Comparison of ENCODE assay signal across 25 cellular contexts in genomic region chr19:29764322-29764721, GRCh38. TPM values are rescaled to one million over a fixed set of nuclear protein-coding genes. Genes with fewer than 3 reads are reported as not detected.
DNase-seq lines count a peak whose midpoint lies in the region; ATAC-seq, FAIRE-seq and TF ChIP-seq lines count a peak whose summit lies in the region.
"Had no signal": no experiment of that assay in that cellular context is flagged by ENCODE, and none has a peak within 500 bp of the region (broad histone marks: within the 10 kb centered on the region; RNA-seq: fewer than 3 reads in every experiment).

No MANE protein-coding gene starts in this region.

- POLR2A ChIA-PET in HepG2 (lab: Yijun Ruan, JAX) (no interaction called here), H1 (lab: Charles Lee; ENCODE audit: partially characterized antibody) (no interaction called here), GM10248 (lab: Yijun Ruan, JAX) (no interaction called here)

- H3K4me3 Mint-ChIP-seq in endothelial cell (ENCODE audit: unreplicated experiment): no peak overlapping the region
- H3K4me3 Mint-ChIP-seq: CD14-positive monocyte; CD4-positive, alpha-beta T cell; CD8-positive, alpha-beta memory T cell; GM23338; HFFc6 had no signal

- ATAC-seq in HepG2 (no peak), right lobe of liver (no peak), HG02885 (IDR thresholded peaks at IDR 0.05; ENCODE audit: poor library complexity, unreplicated experiment) (no peak)
- ATAC-seq: GM23338 had no signal

- H2AK5ac ChIP-seq in H1 (ENCODE audit: low read depth, low read length): no peak overlapping the region

- H3K36me3 ChIP-seq in HepG2 (replicated peaks in 1 of 2; ENCODE audit: control insufficient read depth in 1 of 2, insufficient read depth in 2 of 2, low read length in 2 of 2): no peaks in the 10 kb centered on the region
- H3K36me3 ChIP-seq in right lobe of liver: no peaks in the 10 kb centered on the region
- no peaks in the 10 kb centered on the region for H3K36me3 ChIP-seq in H1 (ENCODE audit: control insufficient read depth in 2 of 4, insufficient read depth in 4 of 4, low read length in 3 of 4)
- H3K36me3 ChIP-seq: BE2C; BLaER1 treated with 17β-estradiol and CSF1 and Interleukin-3, amounts not matched to agents 10 nM and 100 nM; HAP-1 had no signal

- H3K23me2 ChIP-seq in H1 (ENCODE audit: low read depth, low read length): no peaks in the 10 kb centered on the region

- FAIRE-seq in HepG2 (lab: Jason Lieb, UNC) (no peak), H1 (lab: Jason Lieb, UNC) (no peak)
- FAIRE-seq: A204.1, GM19239, H54 had no signal

- H2BK20ac ChIP-seq in H1 (ENCODE audit: low read length): no peak overlapping the region

- no peak overlapping the region for H3K56ac ChIP-seq in H1 (replicated peaks; ENCODE audit: insufficient read length, low read depth, low read length)

- H3K9ac ChIP-seq in HepG2 (ENCODE audit: insufficient read depth, low read depth, low read length) (no peak overlapping the region), H1 (replicated peaks in 1 of 4; ENCODE audit: extremely low read depth in 1 of 4, low read depth in 3 of 4, low read length in 3 of 4) (no peak overlapping the region)
- H3K9ac ChIP-seq: BLaER1 treated with 17β-estradiol and CSF1 and Interleukin-3, amounts not matched to agents 10 nM and 100 nM had no signal

- H3K4ac ChIP-seq in H1 (replicated peaks; ENCODE audit: insufficient read length, low read depth, low read length): no peak overlapping the region

- no peak overlapping the region for H2BK120ac ChIP-seq in H1 (replicated peaks; ENCODE audit: low read depth, low read length)

- no peaks in the 10 kb centered on the region for H3K79me1 ChIP-seq in H1 (ENCODE audit: low read depth, low read length)

- H2BK15ac ChIP-seq in H1 (ENCODE audit: low read length): no peak overlapping the region

- H3K14ac ChIP-seq in H1 (ENCODE audit: insufficient read length): no peak overlapping the region

- H3K4me3 ChIP-seq in HepG2 (replicated peaks in 1 of 3; ENCODE audit: insufficient read depth in 1 of 3, low read depth in 2 of 3, low read length in 3 of 3) (no peak overlapping the region), right lobe of liver (no peak overlapping the region), H1 (ENCODE audit: extremely low read depth in 1 of 4, insufficient read depth in 2 of 4, low read depth in 3 of 4, low read length in 4 of 4) (no peak overlapping the region)
- H3K4me3 ChIP-seq: BLaER1 treated with 17β-estradiol and CSF1 and Interleukin-3, amounts not matched to agents 10 nM and 100 nM; GM23338; HAP-1 had no signal

- H3K9me3 ChIP-seq in HepG2 (ENCODE audit: low read length): no peaks in the 10 kb centered on the region
- H3K9me3 ChIP-seq in right lobe of liver: no peaks in the 10 kb centered on the region
- no peaks in the 10 kb centered on the region for H3K9me3 ChIP-seq in H1 (ENCODE audit: insufficient read depth in 2 of 2, low read depth in 1 of 2, low read length in 1 of 2)
- H3K9me3 ChIP-seq: BE2C; BLaER1 treated with 17β-estradiol and CSF1 and Interleukin-3, amounts not matched to agents 10 nM and 100 nM; HAP-1 had no signal

- no peak overlapping the region for H3K23ac ChIP-seq in H1 (ENCODE audit: insufficient read length)

- no peaks in the 10 kb centered on the region for H4K20me1 ChIP-seq in HepG2 (ENCODE audit: insufficient read depth, low read length)
- H4K20me1 ChIP-seq in H1 (replicated peaks in 1 of 2; ENCODE audit: control insufficient read depth in 1 of 2, insufficient read depth in 2 of 2, low read length in 2 of 2): no peaks in the 10 kb centered on the region
- H4K20me1 ChIP-seq: BLaER1 treated with 17β-estradiol and CSF1 and Interleukin-3, amounts not matched to agents 10 nM and 100 nM had no signal

- no peaks in the 10 kb centered on the region for H3K4me1 ChIP-seq in HepG2 (ENCODE audit: insufficient read depth, low read length)
- no peaks in the 10 kb centered on the region for H3K4me1 ChIP-seq in right lobe of liver
- no peaks in the 10 kb centered on the region for H3K4me1 ChIP-seq in H1 (replicated peaks in 1 of 4; ENCODE audit: control insufficient read depth in 3 of 4, insufficient read depth in 4 of 4, low read length in 3 of 4)
- H3K4me1 ChIP-seq: BE2C had no signal

- TF ChIP-seq EP300 in HepG2 (IDR thresholded peaks at IDR 0.05; ENCODE audit: low read depth in 2 of 2, low read length in 2 of 2) (no peak), HepG2 (CRISPR knock-in tag; IDR thresholded peaks at IDR 0.05; ENCODE audit: borderline replicate concordance) (no peak), H1 (IDR thresholded peaks at IDR 0.05; ENCODE audit: borderline replicate concordance in 1 of 2, low read depth in 2 of 2, low read length in 2 of 2) (no peak)

- H2AFZ ChIP-seq in HepG2 (ENCODE audit: low read length): no peak overlapping the region
- H2AFZ ChIP-seq in H1 (ENCODE audit: low read length): no peak overlapping the region
- H2AFZ ChIP-seq: GM23338 had no signal

- TF ChIP-seq POLR2A in HepG2 (IDR thresholded peaks at IDR 0.05; ENCODE audit: insufficient read depth in 1 of 2, low read depth in 2 of 2, low read length in 2 of 2) (no peak), right lobe of liver (IDR thresholded peaks at IDR 0.05) (no peak), H1 (IDR thresholded peaks at IDR 0.05; ENCODE audit: control extremely low read depth in 1 of 2, low read depth in 2 of 2, low read length in 2 of 2) (no peak)

- peak overlapping the region; percentile 35; the same call in 1 of the 2 replicates for H4K8ac ChIP-seq in H1 (ENCODE audit: extremely low read depth, insufficient read depth, low read length)

- no peak overlapping the region for H4K5ac ChIP-seq in H1 (ENCODE audit: insufficient read length, low read depth, low read length)

- in situ Hi-C loops in HepG2 (cut with HindIII; ENCODE audit: extremely low pct_ligation_motif_present, low pct_unique_long_range_greater_than_20kb): loop anchor here (5.0 kb wide), 1 partner anchor 108 kb away; no protein-coding TSS in a partner anchor

- TF ChIP-seq RAD21 in HepG2 (CRISPR knock-in tag; IDR thresholded peaks at IDR 0.05) (no peak), H1 (IDR thresholded peaks at IDR 0.05 in 1 of 2, conservative IDR thresholded peaks at IDR 0.05 in 1 of 2; ENCODE audit: low read depth in 2 of 2, low read length in 2 of 2) (no peak)

- H3K9me3 Mint-ChIP-seq in endothelial cell (ENCODE audit: unreplicated experiment): no peaks in the 10 kb centered on the region
- H3K9me3 Mint-ChIP-seq: CD4-positive, alpha-beta T cell; CD8-positive, alpha-beta memory T cell; GM23338; HFFc6 had no signal

- no peaks in the 10 kb centered on the region for H3K79me2 ChIP-seq in HepG2 (ENCODE audit: insufficient read depth, low read length)
- no peaks in the 10 kb centered on the region for H3K79me2 ChIP-seq in H1 (ENCODE audit: control insufficient read depth in 1 of 2, insufficient read depth in 2 of 2, low read length in 2 of 2)

- H4K91ac ChIP-seq in H1 (replicated peaks; ENCODE audit: insufficient read length, low read length): no peak overlapping the region

- peaks cover 0 to 27% of the 10 kb centered on the region in 2 experiments; a peak in 3 of 5 replicates for H3K27me3 ChIP-seq in HepG2 (ENCODE audit: control insufficient read depth in 1 of 2, insufficient read depth in 2 of 2, low read length in 2 of 2)
- H3K27me3 ChIP-seq in right lobe of liver: no peaks in the 10 kb centered on the region
- no peaks in the 10 kb centered on the region; a peak in 1 of 7 replicates for H3K27me3 ChIP-seq in H1 (replicated peaks in 1 of 4; ENCODE audit: control insufficient read depth in 3 of 4, extremely low read depth in 1 of 4, insufficient read depth in 3 of 4, low read length in 3 of 4)
- H3K27me3 ChIP-seq: BE2C; BLaER1 treated with 17β-estradiol and CSF1 and Interleukin-3, amounts not matched to agents 10 nM and 100 nM had no signal

- no peaks in the 10 kb centered on the region for H3K4me1 Mint-ChIP-seq in endothelial cell (ENCODE audit: unreplicated experiment)

- H3K36me3 Mint-ChIP-seq in endothelial cell (ENCODE audit: low read depth, unreplicated experiment): no peaks in the 10 kb centered on the region
- H3K36me3 Mint-ChIP-seq: CD14-positive monocyte; CD8-positive, alpha-beta memory T cell had no signal

- H2BK5ac ChIP-seq in H1 (ENCODE audit: low read depth, low read length): no peak overlapping the region

- no peak overlapping the region for H3K18ac ChIP-seq in H1 (ENCODE audit: extremely low read depth, low read length)

- TF ChIP-seq CTCF in HepG2 (CRISPR knock-in tag; IDR thresholded peaks at IDR 0.05) (no peak), right lobe of liver (IDR thresholded peaks at IDR 0.05) (no peak), H1 (IDR thresholded peaks at IDR 0.05; ENCODE audit: control extremely low read depth in 1 of 3, insufficient read depth in 1 of 3, low read depth in 1 of 3, low read length in 3 of 3) (no peak), endothelial cell (IDR thresholded peaks at IDR 0.05; ENCODE audit: unreplicated experiment) (no peak), GM10248 (IDR thresholded peaks at IDR 0.05; ENCODE audit: control extremely low read depth, extremely low read depth, low read depth, missing control alignments) (no peak)

- H2BK12ac ChIP-seq in H1 (ENCODE audit: low read depth, low read length): no peak overlapping the region

- 39% methylated on average over 7 of the region's 9 CpGs for WGBS in HepG2 (ENCODE audit: low lambda C conversion rate)
- WGBS in right lobe of liver (ENCODE audit: insufficient coverage, low coverage, low lambda C conversion rate, missing lambda C conversion rate): 84% methylated on average over 6 of the region's 9 CpGs
- WGBS in H1 (ENCODE audit: extremely low coverage in 1 of 2, insufficient coverage in 1 of 2, insufficient read length in 1 of 2, insufficient replicate concordance in 2 of 2, low coverage in 1 of 2, low lambda C conversion rate in 2 of 2, missing lambda C conversion rate in 1 of 2), 2 experiments: 86% methylated on average over 9 of the region's 9 CpGs; no CpG with 5 or more reads in 1 of the 2 experiments

- BruUV-seq in HepG2 (replicated peaks; lab: Mats Ljungman, UMichigan): no TSS peak

- intact Hi-C loops in HepG2 (cut with micrococcal nuclease; ENCODE audit: unreplicated experiment) (no loop called here), right lobe of liver (cut with DNase I) (loop anchor here (10.0 kb wide), 1 partner anchor 110 kb away; no protein-coding TSS in a partner anchor)

- DNase-seq in DMS 273 (lab: John Stamatoyannopoulos, UW; ENCODE audit: unreplicated experiment) (peak; percentile 12), DMS 273 treated with DMSO at 0.1 percent for 48 hours (lab: John Stamatoyannopoulos, UW) (no peak), HepG2 (ENCODE audit: low spot score) (no peak), right lobe of liver (no peak), H1 (ENCODE audit: low read depth in 1 of 2, low spot score in 2 of 2) (no peak), endothelial cell (ENCODE audit: low spot score) (no peak), GM10248 (ENCODE audit: extremely low spot score) (no peak)
- DNase-seq: ACHN; AML-193; BE2C; CD4-positive, alpha-beta T cell; CD8-positive, alpha-beta memory T cell; DMS79; EL; GDM1; HFFc6 had no signal

- no peak overlapping the region for H3K27ac Mint-ChIP-seq in endothelial cell (ENCODE audit: unreplicated experiment)
- H3K27ac Mint-ChIP-seq: CD14-positive monocyte; CD4-positive, alpha-beta T cell; GM23338; HFFc6 had no signal

- H3K27ac ChIP-seq in HepG2 (ENCODE audit: extremely low read length, insufficient read depth, low read length) (no peak overlapping the region), right lobe of liver (no peak overlapping the region), H1 (ENCODE audit: low read depth, low read length) (no peak overlapping the region)
- H3K27ac ChIP-seq: 22Rv1; BLaER1 treated with 17β-estradiol and CSF1 and Interleukin-3, amounts not matched to agents 10 nM and 100 nM had no signal

- H3K4me2 ChIP-seq in HepG2 (ENCODE audit: low read depth, low read length) (no peak overlapping the region), H1 (ENCODE audit: insufficient read depth in 1 of 2, low read depth in 2 of 2, low read length in 2 of 2) (no peak overlapping the region)
- H3K4me2 ChIP-seq: BLaER1 treated with 17β-estradiol and CSF1 and Interleukin-3, amounts not matched to agents 10 nM and 100 nM; GM23338 had no signal

- H3K27me3 Mint-ChIP-seq in endothelial cell (ENCODE audit: unreplicated experiment): peaks cover 2% of the 10 kb centered on the region
- H3K27me3 Mint-ChIP-seq: CD4-positive, alpha-beta T cell had no signal

- CTCF ChIA-PET in HepG2 (lab: Yijun Ruan, JAX; ENCODE audit: low intra/inter-chr PET ratio, low total read pairs): no interaction called here
- CTCF ChIA-PET in H1 (lab: Charles Lee; ENCODE audit: partially characterized antibody): interaction anchor here (0.7 to 10.8 kb wide), 3 partner anchors 8 to 110 kb away, joined by 3 to 103 read pairs (median 6); no protein-coding TSS in a partner anchor
- CTCF ChIA-PET in GM10248 (lab: Yijun Ruan, JAX): no interaction called here

RNA-seq across cellular contexts. Expression of gene CCNE1, which starts 47.5 kb away (rescaled TPM):
- 46.9 and 50.6 TPM in 2 replicates for total RNA-seq in HepG2 (2016; rRNA removed; fragmentation: Illumina TruSeq; extraction: Trizol)
- total RNA-seq in HepG2 (2016; cell fraction: cytosol; rRNA removed; fragmentation: Illumina TruSeq; extraction: Trizol; ENCODE audit: low read depth): 38.2 and 42.8 TPM in 2 replicates
- 46.5 and 48.3 TPM in 2 replicates for total RNA-seq in HepG2 (2016; cell fraction: insoluble cytoplasmic fraction; rRNA removed; fragmentation: Illumina TruSeq; extraction: Trizol)
- total RNA-seq in HepG2 (2016; cell fraction: membrane; rRNA removed; fragmentation: Illumina TruSeq; extraction: Trizol): 68.3 and 74.7 TPM in 2 replicates
- total RNA-seq in HepG2 (2016; cell fraction: nucleus; rRNA removed; fragmentation: Illumina TruSeq; extraction: Trizol): 25.8 and 26.1 TPM in 2 replicates
- polyA plus RNA-seq in HepG2 (2011; rRNA removed): 12.4 and 16.0 TPM in 2 replicates
- 13.7 and 13.8 TPM in 2 replicates for polyA plus RNA-seq in HepG2 (2011; cell fraction: cytosol; rRNA removed)
- 12.6 and 14.9 TPM in 2 replicates for polyA plus RNA-seq in HepG2 (2011; cell fraction: nucleus; rRNA removed)
- 9.4 and 15.3 TPM in 2 replicates for polyA plus RNA-seq in HepG2 (2012)
- polyA plus RNA-seq in HepG2 (2016; cell fraction: cytosol; fragmentation: Illumina TruSeq; extraction: Trizol; ENCODE audit: low read depth): 41.9 and 55.0 TPM in 2 replicates
- 48.2 and 54.2 TPM in 2 replicates for polyA plus RNA-seq in HepG2 (2016; cell fraction: insoluble cytoplasmic fraction; fragmentation: Illumina TruSeq; extraction: Trizol; ENCODE audit: low read depth)
- 56.6 and 66.9 TPM in 2 replicates for polyA plus RNA-seq in HepG2 (2016; cell fraction: membrane; fragmentation: Illumina TruSeq; extraction: Trizol; ENCODE audit: low read depth)
- 46.3 and 47.1 TPM in 2 replicates for polyA plus RNA-seq in HepG2 (2016; cell fraction: nucleus; fragmentation: Illumina TruSeq; extraction: Trizol; ENCODE audit: insufficient read depth, low read depth)
- polyA minus RNA-seq in HepG2 (2011; rRNA and poly(A)+ RNA removed; ENCODE audit: low replicate concordance): 11.3 and 13.3 TPM in 2 replicates
- polyA minus RNA-seq in HepG2 (2011; cell fraction: cytosol; rRNA and poly(A)+ RNA removed): 6.7 and 7.8 TPM in 2 replicates
- polyA minus RNA-seq in HepG2 (2011; cell fraction: nucleus; rRNA and poly(A)+ RNA removed): 8.7 and 9.8 TPM in 2 replicates
- total RNA-seq in right lobe of liver: 1 to 10 TPM in 3 of 6 experiments, under 1 TPM in 3; 0.26 to 2.2 (median 0.90) TPM
- total RNA-seq in H1 (2021; fragmentation: NEBNext Ultra II Directional; extraction: Animal tissue kit (Norgen Biotek cat#: 25700)): 41.2 and 43.2 TPM in 2 replicates
- polyA plus RNA-seq in H1 (2011; rRNA removed): 31.8 and 44.6 TPM in 2 replicates
- 40.3 TPM for polyA plus RNA-seq in H1 (2011; cell fraction: cytosol; rRNA removed)
- polyA plus RNA-seq in H1 (2011; cell fraction: nucleus; rRNA removed): 26.6 TPM
- 43.1 to 49.6 TPM (median 44.6 TPM) in 4 replicates for polyA plus RNA-seq in H1 (2012, experiment 1 of 2)
- 34.6 TPM for polyA plus RNA-seq in H1 (2012, experiment 2 of 2)
- polyA plus RNA-seq in H1 (2013, experiment 1 of 2): 35.1 TPM
- 37.0 TPM for polyA plus RNA-seq in H1 (2013, experiment 2 of 2)
- polyA minus RNA-seq in H1 (2011; rRNA and poly(A)+ RNA removed): 16.9 and 20.4 TPM in 2 replicates
- 12.8 TPM for polyA minus RNA-seq in H1 (2011; cell fraction: cytosol; rRNA and poly(A)+ RNA removed)
- polyA minus RNA-seq in H1 (2011; cell fraction: nucleus; rRNA and poly(A)+ RNA removed): 13.8 TPM
- 2.3 TPM for total RNA-seq in endothelial cell (ENCODE audit: unreplicated experiment)
- polyA plus RNA-seq: CD14-positive monocyte had no signal

RNA-seq across cellular contexts. Expression of gene C19orf12, which starts 49.3 kb away (rescaled TPM):
- total RNA-seq in HepG2 (2016; rRNA removed; fragmentation: Illumina TruSeq; extraction: Trizol): 34.4 and 34.8 TPM in 2 replicates
- 28.6 and 28.9 TPM in 2 replicates for total RNA-seq in HepG2 (2016; cell fraction: cytosol; rRNA removed; fragmentation: Illumina TruSeq; extraction: Trizol; ENCODE audit: low read depth)
- total RNA-seq in HepG2 (2016; cell fraction: insoluble cytoplasmic fraction; rRNA removed; fragmentation: Illumina TruSeq; extraction: Trizol): 29.0 and 35.2 TPM in 2 replicates
- 73.3 and 76.2 TPM in 2 replicates for total RNA-seq in HepG2 (2016; cell fraction: membrane; rRNA removed; fragmentation: Illumina TruSeq; extraction: Trizol)
- 17.3 and 21.4 TPM in 2 replicates for total RNA-seq in HepG2 (2016; cell fraction: nucleus; rRNA removed; fragmentation: Illumina TruSeq; extraction: Trizol)
- polyA plus RNA-seq in HepG2 (2011; rRNA removed): 17.7 and 19.6 TPM in 2 replicates
- 18.1 TPM in 2 replicates for polyA plus RNA-seq in HepG2 (2011; cell fraction: cytosol; rRNA removed)
- 13.1 and 14.3 TPM in 2 replicates for polyA plus RNA-seq in HepG2 (2011; cell fraction: nucleus; rRNA removed)
- 15.9 and 18.6 TPM in 2 replicates for polyA plus RNA-seq in HepG2 (2012)
- polyA plus RNA-seq in HepG2 (2016; cell fraction: cytosol; fragmentation: Illumina TruSeq; extraction: Trizol; ENCODE audit: low read depth): 37.7 and 38.6 TPM in 2 replicates
- polyA plus RNA-seq in HepG2 (2016; cell fraction: insoluble cytoplasmic fraction; fragmentation: Illumina TruSeq; extraction: Trizol; ENCODE audit: low read depth): 28.6 and 34.2 TPM in 2 replicates
- 64.1 and 65.3 TPM in 2 replicates for polyA plus RNA-seq in HepG2 (2016; cell fraction: membrane; fragmentation: Illumina TruSeq; extraction: Trizol; ENCODE audit: low read depth)
- polyA plus RNA-seq in HepG2 (2016; cell fraction: nucleus; fragmentation: Illumina TruSeq; extraction: Trizol; ENCODE audit: insufficient read depth, low read depth): 29.3 and 31.8 TPM in 2 replicates
- polyA minus RNA-seq in HepG2 (2011; rRNA and poly(A)+ RNA removed; ENCODE audit: low replicate concordance): 5.1 and 12.9 TPM in 2 replicates
- 8.3 and 8.7 TPM in 2 replicates for polyA minus RNA-seq in HepG2 (2011; cell fraction: cytosol; rRNA and poly(A)+ RNA removed)
- polyA minus RNA-seq in HepG2 (2011; cell fraction: nucleus; rRNA and poly(A)+ RNA removed): 6.7 and 10.4 TPM in 2 replicates
- total RNA-seq in right lobe of liver: 10 to 100 TPM; 35.2 to 62.8 (median 52.4) TPM
- total RNA-seq in H1 (2021; fragmentation: NEBNext Ultra II Directional; extraction: Animal tissue kit (Norgen Biotek cat#: 25700)): 11.9 and 14.5 TPM in 2 replicates
- 10.7 and 14.6 TPM in 2 replicates for polyA plus RNA-seq in H1 (2011; rRNA removed)
- polyA plus RNA-seq in H1 (2011; cell fraction: cytosol; rRNA removed): 10.5 TPM
- polyA plus RNA-seq in H1 (2011; cell fraction: nucleus; rRNA removed): 12.9 TPM
- polyA plus RNA-seq in H1 (2012, experiment 1 of 2): 9.6 to 12.2 TPM (median 10.7 TPM) in 4 replicates
- 10.7 TPM for polyA plus RNA-seq in H1 (2012, experiment 2 of 2)
- 8.8 TPM for polyA plus RNA-seq in H1 (2013, experiment 1 of 2)
- polyA plus RNA-seq in H1 (2013, experiment 2 of 2): 8.9 TPM
- polyA minus RNA-seq in H1 (2011; rRNA and poly(A)+ RNA removed): 3.7 and 3.8 TPM in 2 replicates
- polyA minus RNA-seq in H1 (2011; cell fraction: cytosol; rRNA and poly(A)+ RNA removed): 5.4 TPM
- 7.5 TPM for polyA minus RNA-seq in H1 (2011; cell fraction: nucleus; rRNA and poly(A)+ RNA removed)
- total RNA-seq in endothelial cell (ENCODE audit: unreplicated experiment): 6.1 TPM
